ENCODE assay signal across 8 cellular contexts in the genomic region with DNA sequence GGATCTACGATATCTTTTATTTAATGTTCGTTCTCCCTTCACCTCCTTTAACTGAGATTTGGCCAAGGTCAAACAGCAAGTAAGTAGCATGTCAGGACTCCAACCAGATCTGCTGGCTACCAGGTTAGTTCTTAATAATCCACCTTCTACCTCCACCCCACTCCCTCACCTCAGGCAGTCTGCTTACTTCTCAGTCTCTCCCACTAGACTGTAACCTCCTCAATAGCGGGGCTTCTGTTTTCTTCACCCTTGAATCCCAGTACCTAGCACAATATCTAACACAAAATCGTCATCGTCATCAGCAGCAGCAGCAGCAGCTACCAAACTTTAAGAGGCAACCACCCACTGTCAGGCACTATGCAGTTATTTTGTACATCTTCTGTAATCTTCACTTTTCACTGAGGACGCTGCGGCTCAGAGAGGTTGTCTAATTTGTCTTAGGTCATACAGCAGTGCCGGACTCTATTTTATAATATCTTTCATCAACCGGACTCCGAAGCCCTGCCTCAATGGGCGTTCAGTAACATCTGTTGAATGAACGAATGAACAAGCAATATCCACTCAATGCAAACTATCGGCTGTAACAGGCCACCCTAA. TPM values are rescaled to one million over a fixed set of nuclear protein-coding genes. Genes with fewer than 3 reads are reported as not detected.
DNase-seq lines count a peak whose midpoint lies in the region; ATAC-seq and TF ChIP-seq lines count a peak whose summit lies in the region.

No MANE protein-coding gene starts in this region.

- intact Hi-C loops in testis (cut with DNase I; ENCODE audit: low total_unique reads), result no loop called here

- H3K4me1 ChIP-seq in testis, result no peaks in the 10 kb centered on the region

- no peak for TF ChIP-seq CTCF in kidney epithelial cell (IDR thresholded peaks at IDR 0.05; ENCODE audit: insufficient read depth, low read length, poor library complexity, severe bottlenecking)
- TF ChIP-seq CTCF in testis (IDR thresholded peaks at IDR 0.05), result no peak

- H3K27ac Mint-ChIP-seq in activated CD4-positive, alpha-beta T cell treated with anti-CD3 and anti-CD28 coated beads, Interleukin-2, amount 10 ng/mL, durations not matched to agents 7 days and 5 days, result peak overlapping the region; percentile 91
- H3K27ac Mint-ChIP-seq in activated naive CD4-positive, alpha-beta T cell treated with anti-CD3 and anti-CD28 coated beads, Interleukin-2, amount 50 U/mL, for 72 hours, result peak overlapping the region; percentile 82 to 93

- WGBS in testis, 2 donors, result 1% methylated on average over 13 of the region's 13 CpGs

- no peaks in the 10 kb centered on the region for H3K9me3 ChIP-seq in testis

- peak overlapping the region in 1 of 2 donors; percentile 81 for H3K27ac ChIP-seq in testis

- no peaks in the 10 kb centered on the region for H3K27me3 ChIP-seq in kidney epithelial cell (ENCODE audit: control insufficient read depth, insufficient read depth, low read length)
- H3K27me3 ChIP-seq in testis, result no peaks in the 10 kb centered on the region

- POLR2A ChIA-PET in activated CD4-positive, alpha-beta T cell treated with anti-CD3 and anti-CD28 coated beads, Interleukin-2, amount 10 ng/mL, durations not matched to agents 7 days and 5 days (lab: Charles Lee), result no interaction called here

- H3K27me3 Mint-ChIP-seq in activated CD4-positive, alpha-beta T cell treated with anti-CD3 and anti-CD28 coated beads, Interleukin-2, amount 10 ng/mL, durations not matched to agents 7 days and 5 days, result peaks cover 15% of the 10 kb centered on the region

- ATAC-seq in activated naive CD4-positive, alpha-beta T cell treated with anti-CD3 and anti-CD28 coated beads, Interleukin-2, amount 50 U/mL, for 72 hours, result no peak

- CTCF ChIA-PET in activated CD4-positive, alpha-beta T cell treated with anti-CD3 and anti-CD28 coated beads, Interleukin-2, amount 10 ng/mL, durations not matched to agents 7 days and 5 days (lab: Charles Lee), result interaction anchor here (1.1 kb wide), 1 partner anchor 19 kb away, joined by 4 read pairs; no protein-coding TSS in a partner anchor

- H3K36me3 ChIP-seq in kidney epithelial cell (ENCODE audit: control insufficient read depth, insufficient read depth, low read length) (no peaks in the 10 kb centered on the region), testis (ENCODE audit: low read depth, missing control alignments) (no peaks in the 10 kb centered on the region)

- H3K4me3 ChIP-seq in kidney epithelial cell (ENCODE audit: low read depth, low read length), result peak overlapping the region; percentile 55
- H3K4me3 ChIP-seq in testis, result peak overlapping the region; percentile 85 to 97

- H3K36me3 Mint-ChIP-seq in activated CD4-positive, alpha-beta T cell treated with anti-CD3 and anti-CD28 coated beads, Interleukin-2, amount 10 ng/mL, durations not matched to agents 7 days and 5 days (ENCODE audit: low read depth), result peaks cover 2% of the 10 kb centered on the region
- H3K36me3 Mint-ChIP-seq in activated naive CD4-positive, alpha-beta T cell treated with anti-CD3 and anti-CD28 coated beads, Interleukin-2, amount 50 U/mL, for 72 hours, result no peaks in the 10 kb centered on the region

- no peak for DNase-seq in activated CD4-positive, alpha-beta T cell treated with anti-CD3 and anti-CD28 coated beads, Interleukin-2, amount 10 ng/mL, durations not matched to agents 7 days and 5 days
- no peak for DNase-seq in activated CD4-positive, alpha-beta T cell treated with anti-CD3 and anti-CD28 coated beads, Interleukin-2, amount 50 U/mL, for 1 hour
- no peak for DNase-seq in activated naive CD4-positive, alpha-beta T cell treated with anti-CD3 and anti-CD28 coated beads, Interleukin-2, amount 50 U/mL, for 72 hours (ENCODE audit: low spot score in 2 of 2)
- DNase-seq in kidney epithelial cell (ENCODE audit: low read depth) (no peak), testis (no peak), CD1c-positive myeloid dendritic cell (ENCODE audit: extremely low spot score) (no peak)
- no peak for DNase-seq in stimulated activated CD4-positive, alpha-beta T cell treated with anti-CD3 and anti-CD28 coated beads, Interleukin-4, amount 100 ng/mL, for 24 hours
- DNase-seq in activated CD8-positive, alpha-beta memory T cell treated with anti-CD3 and anti-CD28 coated beads, Interleukin-2, amount 50 U/mL, for 48 hours, result no peak

- H3K4me1 Mint-ChIP-seq in activated CD4-positive, alpha-beta T cell treated with anti-CD3 and anti-CD28 coated beads, Interleukin-2, amount 10 ng/mL, durations not matched to agents 7 days and 5 days, result peaks cover 30% of the 10 kb centered on the region

- peaks cover 5% of the 10 kb centered on the region for H3K9me3 Mint-ChIP-seq in activated CD4-positive, alpha-beta T cell treated with anti-CD3 and anti-CD28 coated beads, Interleukin-2, amount 10 ng/mL, durations not matched to agents 7 days and 5 days
- peaks cover 0 to 4% of the 10 kb centered on the region in 2 donors for H3K9me3 Mint-ChIP-seq in activated naive CD4-positive, alpha-beta T cell treated with anti-CD3 and anti-CD28 coated beads, Interleukin-2, amount 50 U/mL, for 72 hours

- peak overlapping the region; percentile 90 for H3K4me3 Mint-ChIP-seq in activated CD4-positive, alpha-beta T cell treated with anti-CD3 and anti-CD28 coated beads, Interleukin-2, amount 10 ng/mL, durations not matched to agents 7 days and 5 days

- no peak for TF ChIP-seq POLR2A in testis (IDR thresholded peaks at IDR 0.05)

RNA-seq across cellular contexts. Expression of gene MAGI3, which starts 0.9 kb away (rescaled TPM):
- total RNA-seq in activated CD4-positive, alpha-beta T cell treated with anti-CD3 and anti-CD28 coated beads, Interleukin-2, amount 10 ng/mL, durations not matched to agents 7 days and 5 days, result 10 to 100 TPM; 10.8 to 11.0 TPM
- 1 to 10 TPM; 6.3 to 8.4 TPM for total RNA-seq in activated naive CD4-positive, alpha-beta T cell treated with anti-CD3 and anti-CD28 coated beads, Interleukin-2, amount 50 U/mL, for 72 hours
- total RNA-seq in kidney epithelial cell, result 3.7 and 6.7 TPM in 2 replicates
- total RNA-seq in testis, result 10 to 100 TPM; 15.8 to 18.8 TPM
- polyA plus RNA-seq in testis (ENCODE audit: insufficient read depth, low read depth, low replicate concordance), result 18.9 TPM
